Comparison of ENCODE assay signal across 1 cellular context in the genomic region with DNA sequence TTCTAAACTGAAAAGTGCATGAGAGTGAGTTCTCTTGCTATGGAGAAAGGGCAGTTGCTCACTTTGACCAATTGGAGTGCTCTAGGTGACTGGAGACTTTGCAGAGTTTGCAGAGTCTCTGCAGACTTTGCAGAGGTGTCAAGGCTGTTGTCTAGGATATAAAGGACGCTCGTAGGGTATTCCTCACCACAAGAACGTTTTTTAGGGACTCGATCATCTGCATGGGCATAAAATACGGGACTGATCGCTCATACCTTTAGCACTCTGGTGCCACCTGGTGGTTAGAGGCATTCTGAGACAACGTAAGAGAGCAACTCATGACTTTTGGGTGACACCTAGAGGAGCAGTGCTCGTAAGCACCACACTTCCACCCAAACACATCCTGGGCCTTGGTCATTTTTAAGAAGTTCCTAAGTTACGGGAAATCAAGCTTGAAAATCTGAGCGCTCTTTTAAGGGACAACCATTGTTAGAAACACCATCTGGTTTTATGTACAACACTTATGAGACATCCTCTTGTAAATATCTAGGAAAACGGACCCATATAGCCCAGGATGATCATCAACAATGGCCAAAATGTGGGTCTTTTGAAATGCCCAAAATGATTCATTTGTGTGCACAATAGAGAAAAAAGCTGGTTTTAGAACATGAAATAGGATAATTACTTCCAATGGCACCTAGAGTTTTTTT.
TF ChIP-seq lines count a peak whose summit lies in the region.

No MANE protein-coding gene starts in this region.

TF ChIP-seq in HepG2, 621 proteins besides CTCF, POLR2A, EP300 and RAD21 (continued from another document and continues in another):
- TF ChIP-seq, protein P1, sequence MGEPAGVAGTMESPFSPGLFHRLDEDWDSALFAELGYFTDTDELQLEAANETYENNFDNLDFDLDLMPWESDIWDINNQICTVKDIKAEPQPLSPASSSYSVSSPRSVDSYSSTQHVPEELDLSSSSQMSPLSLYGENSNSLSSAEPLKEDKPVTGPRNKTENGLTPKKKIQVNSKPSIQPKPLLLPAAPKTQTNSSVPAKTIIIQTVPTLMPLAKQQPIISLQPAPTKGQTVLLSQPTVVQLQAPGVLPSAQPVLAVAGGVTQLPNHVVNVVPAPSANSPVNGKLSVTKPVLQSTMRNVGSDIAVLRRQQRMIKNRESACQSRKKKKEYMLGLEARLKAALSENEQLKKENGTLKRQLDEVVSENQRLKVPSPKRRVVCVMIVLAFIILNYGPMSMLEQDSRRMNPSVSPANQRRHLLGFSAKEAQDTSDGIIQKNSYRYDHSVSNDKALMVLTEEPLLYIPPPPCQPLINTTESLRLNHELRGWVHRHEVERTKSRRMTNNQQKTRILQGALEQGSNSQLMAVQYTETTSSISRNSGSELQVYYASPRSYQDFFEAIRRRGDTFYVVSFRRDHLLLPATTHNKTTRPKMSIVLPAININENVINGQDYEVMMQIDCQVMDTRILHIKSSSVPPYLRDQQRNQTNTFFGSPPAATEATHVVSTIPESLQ (CRISPR knock-in tag; conservative IDR thresholded peaks at IDR 0.05), result no peak
- TF ChIP-seq ZFP36 (IDR thresholded peaks at IDR 0.05; ENCODE audit: borderline replicate concordance, low read depth, low read length, partially characterized antibody) (peak; percentile 50), TGIF2 (CRISPR knock-in tag; IDR thresholded peaks at IDR 0.05) (no peak), SP5 (CRISPR knock-in tag; IDR thresholded peaks at IDR 0.05; ENCODE audit: borderline replicate concordance, low read depth) (no peak), TEAD3 (CRISPR knock-in tag; optimal IDR thresholded peaks at IDR 0.05; ENCODE audit: borderline replicate concordance) (peak; percentile 58), BORCS8-MEF2B (CRISPR knock-in tag; IDR thresholded peaks at IDR 0.05) (0 out of 2 replicates have a peak, but pooled peaks have one; percentile 25), ZNF841 (CRISPR knock-in tag; IDR thresholded peaks at IDR 0.05; ENCODE audit: borderline replicate concordance) (no peak), ZNF12 (CRISPR knock-in tag; IDR thresholded peaks at IDR 0.05) (no peak), ZBTB38 (CRISPR knock-in tag; IDR thresholded peaks at IDR 0.05) (no peak), RCOR2 (CRISPR knock-in tag; IDR thresholded peaks at IDR 0.05) (no peak), ELF3 (CRISPR knock-in tag; IDR thresholded peaks at IDR 0.05) (0 out of 2 replicates have a peak, but pooled peaks have one; percentile 35), KDM2A (CRISPR knock-in tag; IDR thresholded peaks at IDR 0.05; ENCODE audit: borderline replicate concordance, low read depth) (0 out of 2 replicates have a peak, but pooled peaks have one; percentile 48), REPIN1 (CRISPR knock-in tag; IDR thresholded peaks at IDR 0.05; ENCODE audit: borderline replicate concordance, low read depth) (peak; percentile 21; the same call in 1 of the 2 replicates), ARNT2 (CRISPR knock-in tag; IDR thresholded peaks at IDR 0.05; ENCODE audit: low read depth) (0 out of 2 replicates have a peak, but pooled peaks have one; percentile 27), RXRB (CRISPR knock-in tag; IDR thresholded peaks at IDR 0.05; ENCODE audit: borderline replicate concordance) (peak; percentile 29; the same call in 1 of the 2 replicates), ZSCAN12 (CRISPR knock-in tag; IDR thresholded peaks at IDR 0.05) (no peak), EZH2 (conservative IDR thresholded peaks at IDR 0.05; ENCODE audit: low read depth, low read length) (no peak), ZNF720 (CRISPR knock-in tag; IDR thresholded peaks at IDR 0.05) (no peak), ZNF230 (CRISPR knock-in tag; IDR thresholded peaks at IDR 0.05) (no peak), SRSF1 (optimal IDR thresholded peaks at IDR 0.05; ENCODE audit: low read depth, low read length) (no peak), BHLHE40 (IDR thresholded peaks at IDR 0.05; ENCODE audit: low read length) (0 out of 2 replicates have a peak, but pooled peaks have one; percentile 16), ZNF773 (CRISPR knock-in tag; IDR thresholded peaks at IDR 0.05; ENCODE audit: borderline replicate concordance) (no peak)
- TF ChIP-seq, protein P2, sequence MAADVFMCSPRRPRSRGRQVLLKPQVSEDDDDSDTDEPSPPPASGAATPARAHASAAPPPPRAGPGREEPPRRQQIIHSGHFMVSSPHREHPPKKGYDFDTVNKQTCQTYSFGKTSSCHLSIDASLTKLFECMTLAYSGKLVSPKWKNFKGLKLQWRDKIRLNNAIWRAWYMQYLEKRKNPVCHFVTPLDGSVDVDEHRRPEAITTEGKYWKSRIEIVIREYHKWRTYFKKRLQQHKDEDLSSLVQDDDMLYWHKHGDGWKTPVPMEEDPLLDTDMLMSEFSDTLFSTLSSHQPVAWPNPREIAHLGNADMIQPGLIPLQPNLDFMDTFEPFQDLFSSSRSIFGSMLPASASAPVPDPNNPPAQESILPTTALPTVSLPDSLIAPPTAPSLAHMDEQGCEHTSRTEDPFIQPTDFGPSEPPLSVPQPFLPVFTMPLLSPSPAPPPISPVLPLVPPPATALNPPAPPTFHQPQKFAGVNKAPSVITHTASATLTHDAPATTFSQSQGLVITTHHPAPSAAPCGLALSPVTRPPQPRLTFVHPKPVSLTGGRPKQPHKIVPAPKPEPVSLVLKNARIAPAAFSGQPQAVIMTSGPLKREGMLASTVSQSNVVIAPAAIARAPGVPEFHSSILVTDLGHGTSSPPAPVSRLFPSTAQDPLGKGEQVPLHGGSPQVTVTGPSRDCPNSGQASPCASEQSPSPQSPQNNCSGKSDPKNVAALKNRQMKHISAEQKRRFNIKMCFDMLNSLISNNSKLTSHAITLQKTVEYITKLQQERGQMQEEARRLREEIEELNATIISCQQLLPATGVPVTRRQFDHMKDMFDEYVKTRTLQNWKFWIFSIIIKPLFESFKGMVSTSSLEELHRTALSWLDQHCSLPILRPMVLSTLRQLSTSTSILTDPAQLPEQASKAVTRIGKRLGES (CRISPR knock-in tag; IDR thresholded peaks at IDR 0.05; ENCODE audit: borderline replicate concordance), result no peak
- TF ChIP-seq, protein P3, sequence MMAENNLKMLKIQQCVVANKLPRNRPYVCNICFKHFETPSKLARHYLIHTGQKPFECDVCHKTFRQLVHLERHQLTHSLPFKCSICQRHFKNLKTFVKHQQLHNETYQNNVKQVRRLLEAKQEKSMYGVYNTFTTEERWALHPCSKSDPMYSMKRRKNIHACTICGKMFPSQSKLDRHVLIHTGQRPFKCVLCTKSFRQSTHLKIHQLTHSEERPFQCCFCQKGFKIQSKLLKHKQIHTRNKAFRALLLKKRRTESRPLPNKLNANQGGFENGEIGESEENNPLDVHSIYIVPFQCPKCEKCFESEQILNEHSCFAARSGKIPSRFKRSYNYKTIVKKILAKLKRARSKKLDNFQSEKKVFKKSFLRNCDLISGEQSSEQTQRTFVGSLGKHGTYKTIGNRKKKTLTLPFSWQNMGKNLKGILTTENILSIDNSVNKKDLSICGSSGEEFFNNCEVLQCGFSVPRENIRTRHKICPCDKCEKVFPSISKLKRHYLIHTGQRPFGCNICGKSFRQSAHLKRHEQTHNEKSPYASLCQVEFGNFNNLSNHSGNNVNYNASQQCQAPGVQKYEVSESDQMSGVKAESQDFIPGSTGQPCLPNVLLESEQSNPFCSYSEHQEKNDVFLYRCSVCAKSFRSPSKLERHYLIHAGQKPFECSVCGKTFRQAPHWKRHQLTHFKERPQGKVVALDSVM (CRISPR knock-in tag; IDR thresholded peaks at IDR 0.05), result no peak
- TF ChIP-seq, protein P4, sequence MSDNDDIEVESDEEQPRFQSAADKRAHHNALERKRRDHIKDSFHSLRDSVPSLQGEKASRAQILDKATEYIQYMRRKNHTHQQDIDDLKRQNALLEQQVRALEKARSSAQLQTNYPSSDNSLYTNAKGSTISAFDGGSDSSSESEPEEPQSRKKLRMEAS (IDR thresholded peaks at IDR 0.05), result peak; percentile 26; the same call in 1 of the 2 replicates
- TF ChIP-seq, protein P5, sequence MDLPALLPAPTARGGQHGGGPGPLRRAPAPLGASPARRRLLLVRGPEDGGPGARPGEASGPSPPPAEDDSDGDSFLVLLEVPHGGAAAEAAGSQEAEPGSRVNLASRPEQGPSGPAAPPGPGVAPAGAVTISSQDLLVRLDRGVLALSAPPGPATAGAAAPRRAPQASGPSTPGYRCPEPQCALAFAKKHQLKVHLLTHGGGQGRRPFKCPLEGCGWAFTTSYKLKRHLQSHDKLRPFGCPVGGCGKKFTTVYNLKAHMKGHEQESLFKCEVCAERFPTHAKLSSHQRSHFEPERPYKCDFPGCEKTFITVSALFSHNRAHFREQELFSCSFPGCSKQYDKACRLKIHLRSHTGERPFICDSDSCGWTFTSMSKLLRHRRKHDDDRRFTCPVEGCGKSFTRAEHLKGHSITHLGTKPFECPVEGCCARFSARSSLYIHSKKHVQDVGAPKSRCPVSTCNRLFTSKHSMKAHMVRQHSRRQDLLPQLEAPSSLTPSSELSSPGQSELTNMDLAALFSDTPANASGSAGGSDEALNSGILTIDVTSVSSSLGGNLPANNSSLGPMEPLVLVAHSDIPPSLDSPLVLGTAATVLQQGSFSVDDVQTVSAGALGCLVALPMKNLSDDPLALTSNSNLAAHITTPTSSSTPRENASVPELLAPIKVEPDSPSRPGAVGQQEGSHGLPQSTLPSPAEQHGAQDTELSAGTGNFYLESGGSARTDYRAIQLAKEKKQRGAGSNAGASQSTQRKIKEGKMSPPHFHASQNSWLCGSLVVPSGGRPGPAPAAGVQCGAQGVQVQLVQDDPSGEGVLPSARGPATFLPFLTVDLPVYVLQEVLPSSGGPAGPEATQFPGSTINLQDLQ (CRISPR knock-in tag; IDR thresholded peaks at IDR 0.05), result no peak
- TF ChIP-seq, protein P6, sequence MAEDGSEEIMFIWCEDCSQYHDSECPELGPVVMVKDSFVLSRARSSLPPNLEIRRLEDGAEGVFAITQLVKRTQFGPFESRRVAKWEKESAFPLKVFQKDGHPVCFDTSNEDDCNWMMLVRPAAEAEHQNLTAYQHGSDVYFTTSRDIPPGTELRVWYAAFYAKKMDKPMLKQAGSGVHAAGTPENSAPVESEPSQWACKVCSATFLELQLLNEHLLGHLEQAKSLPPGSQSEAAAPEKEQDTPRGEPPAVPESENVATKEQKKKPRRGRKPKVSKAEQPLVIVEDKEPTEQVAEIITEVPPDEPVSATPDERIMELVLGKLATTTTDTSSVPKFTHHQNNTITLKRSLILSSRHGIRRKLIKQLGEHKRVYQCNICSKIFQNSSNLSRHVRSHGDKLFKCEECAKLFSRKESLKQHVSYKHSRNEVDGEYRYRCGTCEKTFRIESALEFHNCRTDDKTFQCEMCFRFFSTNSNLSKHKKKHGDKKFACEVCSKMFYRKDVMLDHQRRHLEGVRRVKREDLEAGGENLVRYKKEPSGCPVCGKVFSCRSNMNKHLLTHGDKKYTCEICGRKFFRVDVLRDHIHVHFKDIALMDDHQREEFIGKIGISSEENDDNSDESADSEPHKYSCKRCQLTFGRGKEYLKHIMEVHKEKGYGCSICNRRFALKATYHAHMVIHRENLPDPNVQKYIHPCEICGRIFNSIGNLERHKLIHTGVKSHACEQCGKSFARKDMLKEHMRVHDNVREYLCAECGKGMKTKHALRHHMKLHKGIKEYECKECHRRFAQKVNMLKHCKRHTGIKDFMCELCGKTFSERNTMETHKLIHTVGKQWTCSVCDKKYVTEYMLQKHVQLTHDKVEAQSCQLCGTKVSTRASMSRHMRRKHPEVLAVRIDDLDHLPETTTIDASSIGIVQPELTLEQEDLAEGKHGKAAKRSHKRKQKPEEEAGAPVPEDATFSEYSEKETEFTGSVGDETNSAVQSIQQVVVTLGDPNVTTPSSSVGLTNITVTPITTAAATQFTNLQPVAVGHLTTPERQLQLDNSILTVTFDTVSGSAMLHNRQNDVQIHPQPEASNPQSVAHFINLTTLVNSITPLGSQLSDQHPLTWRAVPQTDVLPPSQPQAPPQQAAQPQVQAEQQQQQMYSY (CRISPR knock-in tag; IDR thresholded peaks at IDR 0.05), result no peak
- TF ChIP-seq, protein P7, sequence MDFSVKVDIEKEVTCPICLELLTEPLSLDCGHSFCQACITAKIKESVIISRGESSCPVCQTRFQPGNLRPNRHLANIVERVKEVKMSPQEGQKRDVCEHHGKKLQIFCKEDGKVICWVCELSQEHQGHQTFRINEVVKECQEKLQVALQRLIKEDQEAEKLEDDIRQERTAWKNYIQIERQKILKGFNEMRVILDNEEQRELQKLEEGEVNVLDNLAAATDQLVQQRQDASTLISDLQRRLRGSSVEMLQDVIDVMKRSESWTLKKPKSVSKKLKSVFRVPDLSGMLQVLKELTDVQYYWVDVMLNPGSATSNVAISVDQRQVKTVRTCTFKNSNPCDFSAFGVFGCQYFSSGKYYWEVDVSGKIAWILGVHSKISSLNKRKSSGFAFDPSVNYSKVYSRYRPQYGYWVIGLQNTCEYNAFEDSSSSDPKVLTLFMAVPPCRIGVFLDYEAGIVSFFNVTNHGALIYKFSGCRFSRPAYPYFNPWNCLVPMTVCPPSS (IDR thresholded peaks at IDR 0.05), result no peak
- TF ChIP-seq, protein P8, sequence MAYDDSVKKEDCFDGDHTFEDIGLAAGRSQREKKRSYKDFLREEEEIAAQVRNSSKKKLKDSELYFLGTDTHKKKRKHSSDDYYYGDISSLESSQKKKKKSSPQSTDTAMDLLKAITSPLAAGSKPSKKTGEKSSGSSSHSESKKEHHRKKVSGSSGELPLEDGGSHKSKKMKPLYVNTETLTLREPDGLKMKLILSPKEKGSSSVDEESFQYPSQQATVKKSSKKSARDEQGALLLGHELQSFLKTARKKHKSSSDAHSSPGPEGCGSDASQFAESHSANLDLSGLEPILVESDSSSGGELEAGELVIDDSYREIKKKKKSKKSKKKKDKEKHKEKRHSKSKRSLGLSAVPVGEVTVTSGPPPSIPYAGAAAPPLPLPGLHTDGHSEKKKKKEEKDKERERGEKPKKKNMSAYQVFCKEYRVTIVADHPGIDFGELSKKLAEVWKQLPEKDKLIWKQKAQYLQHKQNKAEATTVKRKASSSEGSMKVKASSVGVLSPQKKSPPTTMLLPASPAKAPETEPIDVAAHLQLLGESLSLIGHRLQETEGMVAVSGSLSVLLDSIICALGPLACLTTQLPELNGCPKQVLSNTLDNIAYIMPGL (CRISPR knock-in tag; IDR thresholded peaks at IDR 0.05; ENCODE audit: borderline replicate concordance in 1 of 2, low read depth in 1 of 2), result peak in 1 of 2 experiments; percentile 84; a peak in 2 of 4 replicates
